8 cellular contexts compared by ENCODE assay signal in genomic region chr5:55712023-55712859, GRCh38. TPM values are rescaled to one million over a fixed set of nuclear protein-coding genes. Genes with fewer than 3 reads are reported as not detected.
DNase-seq lines count a peak whose midpoint lies in the region; ATAC-seq and TF ChIP-seq lines count a peak whose summit lies in the region.

TSS of gene SLC38A9 (minus strand) at chr5:55712324. CDS start at chr5:55697958, 14,366 bp downstream.

- TF ChIP-seq POLR2A in IMR-90 (IDR thresholded peaks at IDR 0.05; ENCODE audit: low read depth, low read length) = no peak

- peak within 1 kb of the TSS; percentile 20; the same call in 1 of the 2 replicates for H2BK20ac ChIP-seq in IMR-90 (ENCODE audit: low read depth, low read length)

- H2AK5ac ChIP-seq in IMR-90 (ENCODE audit: low read depth, low read length) = peak within 1 kb of the TSS; percentile 87; the same call in 1 of the 2 replicates

- peak within 1 kb of the TSS; percentile 90 for H3K56ac ChIP-seq in IMR-90 (ENCODE audit: extremely low read depth, insufficient read depth, low read length)

- no peaks in the 10 kb centered on the region for H3K9me3 ChIP-seq in IMR-90 (ENCODE audit: control insufficient read depth, insufficient read depth, low read length)

- in situ Hi-C loops in IMR-90 (cut with MboI; ENCODE audit: low sequenced_read_pairs) = no loop called here

- POLR2A ChIA-PET in IMR-90 (lab: Charles Lee; ENCODE audit: unreplicated experiment) = no interaction called here

- peak within 1 kb of the TSS; percentile 81 for H3K27ac ChIP-seq in IMR-90 (ENCODE audit: insufficient read depth, low read length)

- no TSS peak for BruUV-seq in IMR-90 (replicated peaks; lab: Mats Ljungman, UMichigan)

- WGBS in IMR-90 (ENCODE audit: extremely low coverage in 2 of 2, insufficient read length in 1 of 2), 2 experiments = 0% methylated on average over 17 of the region's 55 CpGs; no CpG with 5 or more reads in 1 of the 2 experiments

- dilution Hi-C loops in IMR-90 (cut with HindIII; ENCODE audit: low sequenced_read_pairs, unreplicated experiment) = no loop called here

- H4K20me1 ChIP-seq in IMR-90 (ENCODE audit: insufficient read depth, low read length) = no peaks in the 10 kb centered on the region

- peak within 1 kb of the TSS; percentile 88 for H2BK120ac ChIP-seq in IMR-90 (ENCODE audit: low read depth, low read length)

- H2AK9ac ChIP-seq in IMR-90 (replicated peaks; ENCODE audit: low read depth, low read length, poor library complexity) = peak within 1 kb of the TSS; percentile 88

- peak; percentile 100 for ATAC-seq in GM21528 (IDR thresholded peaks at IDR 0.05; ENCODE audit: low FRiP score, unreplicated experiment)
- ATAC-seq in IMR-90 (ENCODE audit: low read depth) = peak; percentile 100

- H3K79me1 ChIP-seq in IMR-90 (ENCODE audit: low read depth in 1 of 2, low read length in 2 of 2) = peaks cover 10 to 20% of the 10 kb centered on the region in 2 experiments

- no peaks in the 10 kb centered on the region for H3K27me3 ChIP-seq in IMR-90 (ENCODE audit: control insufficient read depth, insufficient read depth, low read length)

- H2BK5ac ChIP-seq in IMR-90 (ENCODE audit: low read depth, low read length, poor library complexity, severe bottlenecking) = peak within 1 kb of the TSS; percentile 69

- H3K4me2 ChIP-seq in IMR-90 (ENCODE audit: low read depth, low read length) = peak within 1 kb of the TSS; percentile 94

- H3K14ac ChIP-seq in IMR-90 (replicated peaks; ENCODE audit: low read depth, low read length) = peak within 1 kb of the TSS; percentile 97

- H3K9me1 ChIP-seq in IMR-90 (ENCODE audit: insufficient read depth, low read length) = 0 out of 2 replicates have a peak, but pooled peaks cover 5% of the 10 kb centered on the region

- H3K23ac ChIP-seq in IMR-90 (ENCODE audit: low read depth, low read length) = peak within 1 kb of the TSS; percentile 98

- DNase-seq in DMS 273 (lab: John Stamatoyannopoulos, UW; ENCODE audit: unreplicated experiment) = peak; percentile 98
- peak; percentile 91 for DNase-seq in IMR-90
- DNase-seq in OCI-M1 (lab: John Stamatoyannopoulos, UW) = peak; percentile 96
- peak; percentile 91 for DNase-seq in activated T-cell treated with anti-CD3 and anti-CD28 coated beads for 24 hours (ENCODE audit: low read depth)
- DNase-seq in epithelial cell of proximal tubule (ENCODE audit: low read depth) = no peak
- DNase-seq in mucosa of gallbladder (ENCODE audit: low spot score) = peak; percentile 96
- DNase-seq in stimulated activated CD8-positive, alpha-beta memory T cell treated with anti-CD3 and anti-CD28 coated beads, Interleukin-4, amount 100 ng/mL, for 4 hours (ENCODE audit: low read depth in 2 of 2, low spot score in 1 of 2) = peak; percentile 79 to 85

- peak within 1 kb of the TSS; percentile 100 for H2AFZ ChIP-seq in IMR-90 (replicated peaks; ENCODE audit: low read length, poor library complexity)

- H3K9ac ChIP-seq in IMR-90 (ENCODE audit: low read depth, low read length) = peak within 1 kb of the TSS; percentile 92

- peak within 1 kb of the TSS; percentile 97 for H4K5ac ChIP-seq in IMR-90 (ENCODE audit: low read depth, low read length)

- peak within 1 kb of the TSS; percentile 94 for H3K4ac ChIP-seq in IMR-90 (ENCODE audit: low read depth, low read length)

- no peak; the same call in 1 of the 2 replicates for TF ChIP-seq RAD21 in IMR-90 (IDR thresholded peaks at IDR 0.05; ENCODE audit: low read length)

- peak within 1 kb of the TSS; percentile 91 for H4K91ac ChIP-seq in IMR-90 (ENCODE audit: insufficient read depth, low read depth, low read length)

- intact Hi-C loops in IMR-90 (cut with micrococcal nuclease) = loop anchor here (5.0 to 10.0 kb wide), 2 partner anchors 210 to 493 kb away; no protein-coding TSS in a partner anchor

- peaks cover 2% of the 10 kb centered on the region; the same call in 1 of the 2 replicates for H3K4me1 ChIP-seq in IMR-90 (ENCODE audit: control insufficient read depth, insufficient read depth, low read length)

- peak within 1 kb of the TSS; percentile 64; the same call in 1 of the 3 replicates for H2BK15ac ChIP-seq in IMR-90 (ENCODE audit: low read depth, low read length)

- H3K36me3 ChIP-seq in IMR-90 (ENCODE audit: control insufficient read depth, insufficient read depth, low read length) = peaks cover 1% of the 10 kb centered on the region; the same call in 1 of the 2 replicates

- peak within 1 kb of the TSS; percentile 73 for H3K18ac ChIP-seq in IMR-90 (ENCODE audit: low read depth, low read length)

- TF ChIP-seq CTCF in IMR-90 (conservative IDR thresholded peaks at IDR 0.05; ENCODE audit: low read depth, low read length) (no peak), epithelial cell of proximal tubule (conservative IDR thresholded peaks at IDR 0.05; ENCODE audit: low read depth, low read length) (no peak)

- H4K8ac ChIP-seq in IMR-90 (ENCODE audit: low read depth in 2 of 2, low read length in 2 of 2) = peak within 1 kb of the TSS; percentile 80 to 95

- H3K4me3 ChIP-seq in IMR-90 (ENCODE audit: insufficient read depth, low read depth, low read length) (peak within 1 kb of the TSS; percentile 82), epithelial cell of proximal tubule (ENCODE audit: low read depth, low read length) (peak within 1 kb of the TSS; percentile 91)

- CTCF ChIA-PET in IMR-90 (lab: Yijun Ruan, JAX) = no interaction called here

TF ChIP-seq in IMR-90, 13 proteins besides CTCF, POLR2A, EP300 and RAD21:
- TF ChIP-seq MXI1 (IDR thresholded peaks at IDR 0.05; ENCODE audit: borderline replicate concordance, low read depth, low read length) (no peak), MAFK (IDR thresholded peaks at IDR 0.05; ENCODE audit: low read depth, low read length) (peak; percentile 71)

RNA-seq across cellular contexts. Expression of gene SLC38A9, which starts in this region (rescaled TPM):
- total RNA-seq in IMR-90 (2012; rRNA removed) = 20.8 and 24.2 TPM in 2 replicates
- polyA plus RNA-seq in IMR-90 (2012; rRNA removed) = 8.1 and 10.5 TPM in 2 replicates
- 2.0 and 4.4 TPM in 2 replicates for polyA plus RNA-seq in IMR-90 (2012; cell fraction: cytosol; rRNA removed)
- 2.1 and 27.5 TPM in 2 replicates for polyA plus RNA-seq in IMR-90 (2012; cell fraction: nucleus; rRNA removed; ENCODE audit: low replicate concordance)
- total RNA-seq in epithelial cell of proximal tubule = 15.0 and 17.6 TPM in 2 replicates
- total RNA-seq in mucosa of gallbladder = 25.4 TPM
